8 cellular contexts compared by ENCODE assay signal in genomic region chr22:46287873-46288751, GRCh38. TPM values are rescaled to one million over a fixed set of nuclear protein-coding genes. Genes with fewer than 3 reads are reported as not detected.
DNase-seq lines count a peak whose midpoint lies in the region; ATAC-seq and TF ChIP-seq lines count a peak whose summit lies in the region.

No MANE protein-coding gene starts in this region.

- H3K9me2 ChIP-seq in Karpas-422 (replicated peaks; ENCODE audit: insufficient read depth, low read length): no peaks in the 10 kb centered on the region

- no peak overlapping the region for H2AFZ ChIP-seq in Karpas-422 (ENCODE audit: low read length)

- H3K27ac Mint-ChIP-seq in CD14-positive monocyte (peak overlapping the region in 5 of 7 donors; percentile 47 to 90 (median 77)), endodermal cell (no peak overlapping the region)
- peak overlapping the region; percentile 97 to 99 for H3K27ac Mint-ChIP-seq in effector memory CD8-positive, alpha-beta T cell
- peak overlapping the region; percentile 63 to 95 for H3K27ac Mint-ChIP-seq in stimulated activated naive CD8-positive, alpha-beta T cell treated with anti-CD3 and anti-CD28 coated beads, Interleukin-15, amount 100 ng/mL, for 72 hours

- H3K36me3 ChIP-seq in Karpas-422 (ENCODE audit: insufficient read depth, low read length) (peaks cover 16% of the 10 kb centered on the region), endodermal cell (ENCODE audit: control insufficient read depth, insufficient read depth, low read length) (peaks cover 28% of the 10 kb centered on the region)

- no peak for DNase-seq in CD14-positive monocyte (ENCODE audit: low spot score)
- peak; percentile 74 for DNase-seq in Karpas-422
- peak; percentile 42 to 50 (median 45) for DNase-seq in effector memory CD8-positive, alpha-beta T cell
- DNase-seq in stimulated activated naive CD8-positive, alpha-beta T cell treated with anti-CD3 and anti-CD28 coated beads, Interleukin-15, amount 100 ng/mL, for 72 hours: peak; percentile 30 to 56
- no peak for DNase-seq in endodermal cell
- DNase-seq in NCI-H1105 (lab: John Stamatoyannopoulos, UW): no peak
- no peak for DNase-seq in NCI-H1436 treated with DMSO at 0.1 percent for 48 hours (lab: John Stamatoyannopoulos, UW)

- H3K79me2 ChIP-seq in Karpas-422 (ENCODE audit: low read length): peaks cover 16% of the 10 kb centered on the region

- no peak for TF ChIP-seq CTCF in CD14-positive monocyte (IDR thresholded peaks at IDR 0.05)
- TF ChIP-seq CTCF in endodermal cell (conservative IDR thresholded peaks at IDR 0.05): no peak

- peak; percentile 64 for ATAC-seq in GM19324 (IDR thresholded peaks at IDR 0.05; ENCODE audit: low FRiP score, unreplicated experiment)
- ATAC-seq in effector memory CD8-positive, alpha-beta T cell (replicated peaks): peak; percentile 67
- ATAC-seq in stimulated activated naive CD8-positive, alpha-beta T cell treated with anti-CD3 and anti-CD28 coated beads, Interleukin-15, amount 100 ng/mL, for 72 hours: peak; percentile 93

- H3K27me3 Mint-ChIP-seq in CD14-positive monocyte (ENCODE audit: low read depth in 3 of 3) (peaks cover 0 to 1% (median 1%) of the 10 kb centered on the region in 3 donors), endodermal cell (ENCODE audit: insufficient read depth) (no peaks in the 10 kb centered on the region)
- H3K27me3 Mint-ChIP-seq in effector memory CD8-positive, alpha-beta T cell: no peaks in the 10 kb centered on the region
- H3K27me3 Mint-ChIP-seq in stimulated activated naive CD8-positive, alpha-beta T cell treated with anti-CD3 and anti-CD28 coated beads, Interleukin-15, amount 100 ng/mL, for 72 hours: no peaks in the 10 kb centered on the region

- H3K4me3 Mint-ChIP-seq in CD14-positive monocyte: peak overlapping the region; percentile 65 to 67
- peak overlapping the region; percentile 79 to 89 for H3K4me3 Mint-ChIP-seq in effector memory CD8-positive, alpha-beta T cell
- peak overlapping the region; percentile 75 to 80 for H3K4me3 Mint-ChIP-seq in stimulated activated naive CD8-positive, alpha-beta T cell treated with anti-CD3 and anti-CD28 coated beads, Interleukin-15, amount 100 ng/mL, for 72 hours
- H3K4me3 Mint-ChIP-seq in endodermal cell: no peak overlapping the region

- no peaks in the 10 kb centered on the region for H4K20me1 ChIP-seq in Karpas-422 (ENCODE audit: insufficient read depth, low read depth, low read length)

- intact Hi-C loops in CD14-positive monocyte (cut with micrococcal nuclease): no loop called here

- 89 to 98% methylated on average over 13 to 24 of the region's 24 CpGs for WGBS in endodermal cell (ENCODE audit: insufficient coverage in 1 of 2, insufficient read length in 1 of 2), 2 experiments

- H3K9me3 Mint-ChIP-seq in CD14-positive monocyte (peaks cover 7 to 11% (median 8%) of the 10 kb centered on the region in 7 donors), endodermal cell (no peaks in the 10 kb centered on the region)
- no peaks in the 10 kb centered on the region for H3K9me3 Mint-ChIP-seq in effector memory CD8-positive, alpha-beta T cell
- H3K9me3 Mint-ChIP-seq in stimulated activated naive CD8-positive, alpha-beta T cell treated with anti-CD3 and anti-CD28 coated beads, Interleukin-15, amount 100 ng/mL, for 72 hours: peaks cover 0 to 8% of the 10 kb centered on the region in 2 donors

- H3K9ac ChIP-seq in Karpas-422 (ENCODE audit: low read length): peak overlapping the region; percentile 91
- no peak overlapping the region for H3K9ac ChIP-seq in endodermal cell (ENCODE audit: extremely low read depth, low read length, poor library complexity, severe bottlenecking)

- H3K27me3 ChIP-seq in Karpas-422 (ENCODE audit: low read length) (no peaks in the 10 kb centered on the region), endodermal cell (ENCODE audit: control insufficient read depth, insufficient read depth, low read length, poor library complexity, severe bottlenecking) (no peaks in the 10 kb centered on the region)

- H3K4me1 Mint-ChIP-seq in CD14-positive monocyte (peaks cover 27% of the 10 kb centered on the region), endodermal cell (no peaks in the 10 kb centered on the region)
- peaks cover 43 to 57% of the 10 kb centered on the region in 2 donors for H3K4me1 Mint-ChIP-seq in effector memory CD8-positive, alpha-beta T cell (ENCODE audit: low read depth in 2 of 2)
- peaks cover 18% of the 10 kb centered on the region for H3K4me1 Mint-ChIP-seq in stimulated activated naive CD8-positive, alpha-beta T cell treated with anti-CD3 and anti-CD28 coated beads, Interleukin-15, amount 100 ng/mL, for 72 hours

- peak overlapping the region; percentile 84 for H3K4me2 ChIP-seq in Karpas-422 (ENCODE audit: low read depth, low read length, poor library complexity, severe bottlenecking)

- H3K4me1 ChIP-seq in Karpas-422 (ENCODE audit: low read length) (peaks cover 24% of the 10 kb centered on the region), endodermal cell (ENCODE audit: control insufficient read depth, insufficient read depth, low read length) (no peaks in the 10 kb centered on the region)

- peak overlapping the region; percentile 68 for H3K27ac ChIP-seq in Karpas-422 (ENCODE audit: low read length)
- H3K27ac ChIP-seq in endodermal cell (ENCODE audit: low read depth, low read length): no peak overlapping the region

- H3K4me3 ChIP-seq in Karpas-422 (ENCODE audit: low read length) (peak overlapping the region; percentile 84), endodermal cell (ENCODE audit: low read length) (no peak overlapping the region)

- H3K9me3 ChIP-seq in Karpas-422 (ENCODE audit: low read length): no peaks in the 10 kb centered on the region
- no peaks in the 10 kb centered on the region for H3K9me3 ChIP-seq in endodermal cell (ENCODE audit: control insufficient read depth, low read length)

- peaks cover 65 to 77% of the 10 kb centered on the region in 2 donors for H3K36me3 Mint-ChIP-seq in CD14-positive monocyte
- peaks cover 73% of the 10 kb centered on the region for H3K36me3 Mint-ChIP-seq in effector memory CD8-positive, alpha-beta T cell (ENCODE audit: insufficient read depth)
- peaks cover 59% of the 10 kb centered on the region for H3K36me3 Mint-ChIP-seq in endodermal cell (ENCODE audit: low read depth)

RNA-seq across cellular contexts. Expression of gene GTSE1, which starts 8.6 kb away (rescaled TPM):
- not detected for polyA plus RNA-seq in CD14-positive monocyte
- 15.3 TPM in 2 replicates for total RNA-seq in Karpas-422 (2014; rRNA removed; shearing (Covaris generic); ENCODE audit: low replicate concordance)
- 10 to 100 TPM; 39.5 to 59.5 TPM for total RNA-seq in endodermal cell
- 51.6 TPM for polyA plus RNA-seq in endodermal cell (2013, experiment 1 of 2)
- 53.9 TPM for polyA plus RNA-seq in endodermal cell (2013, experiment 2 of 2)

RNA-seq across cellular contexts. Expression of gene TTC38, which starts 20.3 kb away (rescaled TPM):
- polyA plus RNA-seq in CD14-positive monocyte: 10 to 100 TPM; 14.7 to 17.0 TPM
- 21.9 and 23.3 TPM in 2 replicates for total RNA-seq in Karpas-422 (2014; rRNA removed; shearing (Covaris generic); ENCODE audit: low replicate concordance)
- total RNA-seq in endodermal cell: 10 to 100 TPM; 35.9 to 47.1 TPM
- polyA plus RNA-seq in endodermal cell (2013, experiment 1 of 2): 24.3 TPM
- 18.7 TPM for polyA plus RNA-seq in endodermal cell (2013, experiment 2 of 2)

RNA-seq across cellular contexts. Expression of gene PKDREJ, which starts 25.0 kb away (rescaled TPM):
- not detected for polyA plus RNA-seq in CD14-positive monocyte
- total RNA-seq in Karpas-422 (2014; rRNA removed; shearing (Covaris generic); ENCODE audit: low replicate concordance): not detected in 2 replicates
- under 1 TPM in 1 of 2 donors, not detected in 1; 0.04 TPM for total RNA-seq in endodermal cell
- not detected for polyA plus RNA-seq in endodermal cell (2013, experiment 1 of 2)
- polyA plus RNA-seq in endodermal cell (2013, experiment 2 of 2): not detected

RNA-seq across cellular contexts. Expression of gene CDPF1, which starts 38.0 kb away (rescaled TPM):
- polyA plus RNA-seq in CD14-positive monocyte: 1 to 10 TPM; 8.3 TPM
- total RNA-seq in Karpas-422 (2014; rRNA removed; shearing (Covaris generic); ENCODE audit: low replicate concordance): 9.8 and 20.7 TPM in 2 replicates
- 10 to 100 TPM; 11.3 to 15.1 TPM for total RNA-seq in endodermal cell
- polyA plus RNA-seq in endodermal cell (2013, experiment 1 of 2): 12.9 TPM
- 10.2 TPM for polyA plus RNA-seq in endodermal cell (2013, experiment 2 of 2)

RNA-seq across cellular contexts. Expression of gene TRMU, which starts 47.4 kb away (rescaled TPM):
- polyA plus RNA-seq in CD14-positive monocyte: 1 to 10 TPM; 4.7 to 5.6 TPM
- 48.4 and 61.0 TPM in 2 replicates for total RNA-seq in Karpas-422 (2014; rRNA removed; shearing (Covaris generic); ENCODE audit: low replicate concordance)
- 10 to 100 TPM; 79.7 to 84.5 TPM for total RNA-seq in endodermal cell
- 53.2 TPM for polyA plus RNA-seq in endodermal cell (2013, experiment 1 of 2)
- polyA plus RNA-seq in endodermal cell (2013, experiment 2 of 2): 44.8 TPM

Comparison
In these comparisons a context has a peak if more than half of its experiments do, and no peak if none do; other contexts are left out.
1. DNase-seq: peak in Karpas-422 (single experiment), effector memory CD8-positive, alpha-beta T cell (3 of 3) and stimulated activated naive CD8-positive, alpha-beta T cell treated with anti-CD3 and anti-CD28 coated beads, Interleukin-15, amount 100 ng/mL, for 72 hours (2 of 2); none in CD14-positive monocyte (single experiment), endodermal cell (single experiment), NCI-H1105 (single experiment) and NCI-H1436 treated with DMSO at 0.1 percent for 48 hours (single experiment).
2. Peak in every context shown above with its lines, with median percentiles within 50 percentile points of each other: ATAC-seq.